21 cellular contexts compared by ENCODE assay signal in the genomic region with DNA sequence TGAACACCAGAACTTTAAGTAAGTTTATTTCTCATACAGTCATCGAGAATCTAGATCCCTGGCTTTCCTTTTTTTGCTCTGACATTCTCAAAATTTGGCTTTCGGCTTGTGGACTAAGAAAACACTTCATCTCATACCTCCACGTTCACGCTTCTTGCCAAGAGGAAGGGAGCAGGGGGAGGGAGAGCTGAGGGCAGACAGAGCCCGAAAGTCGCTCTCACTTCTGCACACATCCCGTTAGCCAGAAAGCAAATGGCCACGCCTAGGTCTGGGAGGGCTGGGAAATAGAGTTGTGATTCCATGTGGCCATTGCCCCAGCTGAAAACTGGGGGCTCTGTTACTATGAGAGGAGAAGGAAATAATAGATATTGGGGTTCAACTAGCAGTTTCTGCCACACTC. TPM values are rescaled to one million over a fixed set of nuclear protein-coding genes. Genes with fewer than 3 reads are reported as not detected.
DNase-seq lines count a peak whose midpoint lies in the region; ATAC-seq, FAIRE-seq and TF ChIP-seq lines count a peak whose summit lies in the region.
"Had no signal": no experiment of that assay in that cellular context is flagged by ENCODE, and none has a peak within 500 bp of the region (broad histone marks: within the 10 kb centered on the region; RNA-seq: fewer than 3 reads in every experiment).

No MANE protein-coding gene starts in this region.

- H3K4me1 ChIP-seq in GM23338 (ENCODE audit: insufficient read depth) (no peaks in the 10 kb centered on the region), endothelial cell of umbilical vein (ENCODE audit: control insufficient read depth, extremely low read depth, insufficient read depth, low read length) (peaks cover 22% of the 10 kb centered on the region), lung (ENCODE audit: control insufficient read depth in 2 of 2, insufficient read depth in 2 of 2, low read length in 2 of 2) (peaks cover 3 to 6% of the 10 kb centered on the region in 2 donors), upper lobe of right lung (peaks cover 28% of the 10 kb centered on the region)

- CTCF ChIA-PET in endothelial cell of umbilical vein (lab: Charles Lee) = interaction anchor here (4.8 kb wide), 1 partner anchor 298 kb away, joined by 84 read pairs; no protein-coding TSS in a partner anchor

- ATAC-seq in GM23338 (no peak), lung (ENCODE audit: insufficient read depth, low FRiP score) (no peak), upper lobe of right lung (peak; percentile 67), HG03159 (IDR thresholded peaks at IDR 0.05; ENCODE audit: unreplicated experiment) (no peak), GM19463 (IDR thresholded peaks at IDR 0.05; ENCODE audit: unreplicated experiment) (no peak)
- ATAC-seq: A549, HepG2 had no signal

- no peak overlapping the region for H3K4me3 Mint-ChIP-seq in GM23338
- H3K4me3 Mint-ChIP-seq: CD4-positive, alpha-beta T cell; HFFc6; IgD-negative memory B cell had no signal

- no peak for DNase-seq in GM23338 (ENCODE audit: low spot score)
- DNase-seq in endothelial cell of umbilical vein (ENCODE audit: low read depth, low spot score) = no peak
- DNase-seq in lung (ENCODE audit: low spot score) = peak; percentile 50
- DNase-seq in upper lobe of right lung = peak; percentile 70
- DNase-seq in globus pallidus (ENCODE audit: low spot score) = no peak
- DNase-seq: AML-193; Caco-2; CD4-positive, alpha-beta T cell; GOT3; H7; HFFc6 had no signal

- no peaks in the 10 kb centered on the region for H3K4me1 Mint-ChIP-seq in GM23338

- H3K9me3 Mint-ChIP-seq in GM23338 = no peaks in the 10 kb centered on the region
- H3K9me3 Mint-ChIP-seq: CD4-positive, alpha-beta T cell; HFFc6; IgD-negative memory B cell had no signal

- no peak for TF ChIP-seq POLR2A in endothelial cell of umbilical vein (IDR thresholded peaks at IDR 0.05; ENCODE audit: low read depth, low read length)

- peaks cover 38% of the 10 kb centered on the region for H3K36me3 ChIP-seq in GM23338 (ENCODE audit: insufficient read depth)
- H3K36me3 ChIP-seq in endothelial cell of umbilical vein (ENCODE audit: control insufficient read depth in 2 of 2, extremely low read depth in 1 of 2, insufficient read depth in 2 of 2, low read length in 2 of 2) = peaks cover 1 to 10% of the 10 kb centered on the region in 2 experiments
- H3K36me3 ChIP-seq in lung (ENCODE audit: control insufficient read depth in 2 of 2, insufficient read depth in 2 of 2, low read length in 2 of 2) = peaks cover 4 to 6% of the 10 kb centered on the region in 2 donors
- H3K36me3 ChIP-seq in upper lobe of right lung = peaks cover 18% of the 10 kb centered on the region

- no peak overlapping the region for H3K9ac ChIP-seq in endothelial cell of umbilical vein (replicated peaks; ENCODE audit: extremely low read depth, insufficient read depth, low read length)

- H3K79me2 ChIP-seq in GM23338 (replicated peaks; ENCODE audit: insufficient read depth) = 0 out of 2 replicates have a peak, but pooled peaks cover 3% of the 10 kb centered on the region
- H3K79me2 ChIP-seq in endothelial cell of umbilical vein (ENCODE audit: control insufficient read depth, insufficient read depth, low read length) = no peaks in the 10 kb centered on the region

- WGBS in lung, 2 donors = 69 to 88% methylated on average over 8 of the region's 8 CpGs

- peak; percentile 8 for FAIRE-seq in endothelial cell of umbilical vein (lab: Jason Lieb, UNC)
- FAIRE-seq: A549, D721Med, G401.6, GM12892, GM18507, HepG2 had no signal

- dilution Hi-C loops in endothelial cell of umbilical vein (cut with MboI; ENCODE audit: extremely low pct_ligation_motif_present, low sequenced_read_pairs) = no loop called here

- H3K4me2 ChIP-seq in GM23338 = no peak overlapping the region
- no peak overlapping the region for H3K4me2 ChIP-seq in endothelial cell of umbilical vein (ENCODE audit: insufficient read depth, low read length)
- H3K4me2 ChIP-seq: A549 had no signal

- peaks cover 52% of the 10 kb centered on the region for H3K36me3 Mint-ChIP-seq in GM23338 (ENCODE audit: low read depth)
- H3K36me3 Mint-ChIP-seq: IgD-negative memory B cell had no signal

- H3F3A ChIP-seq in GM23338 (replicated peaks; ENCODE audit: low read depth) = 0 out of 2 replicates have a peak, but pooled peaks cover 2% of the 10 kb centered on the region

- H3K27me3 ChIP-seq in GM23338 (ENCODE audit: insufficient read depth) (no peaks in the 10 kb centered on the region), endothelial cell of umbilical vein (ENCODE audit: control insufficient read depth in 2 of 2, insufficient read depth in 2 of 2, low read length in 2 of 2) (no peaks in the 10 kb centered on the region), lung (ENCODE audit: control insufficient read depth, insufficient read depth) (no peaks in the 10 kb centered on the region), upper lobe of right lung (no peaks in the 10 kb centered on the region)

- TF ChIP-seq CTCF in GM23338 (conservative IDR thresholded peaks at IDR 0.05; ENCODE audit: low read depth in 2 of 2) (no peak), endothelial cell of umbilical vein (IDR thresholded peaks at IDR 0.05; ENCODE audit: extremely low read depth in 1 of 2, insufficient read depth in 1 of 2, low read depth in 1 of 2, low read length in 2 of 2) (no peak), lung (IDR thresholded peaks at IDR 0.05; ENCODE audit: control extremely low read depth, extremely low read depth) (no peak), upper lobe of right lung (IDR thresholded peaks at IDR 0.05) (no peak)

- no peaks in the 10 kb centered on the region for H3K9me3 ChIP-seq in endothelial cell of umbilical vein (replicated peaks; ENCODE audit: control insufficient read depth, insufficient read depth, low read length)
- H3K9me3 ChIP-seq in lung (ENCODE audit: control insufficient read depth in 2 of 2, insufficient read depth in 1 of 2, low read length in 1 of 2) = no peaks in the 10 kb centered on the region
- no peaks in the 10 kb centered on the region for H3K9me3 ChIP-seq in upper lobe of right lung
- H3K9me3 ChIP-seq: A549, Caco-2 had no signal

- H3K27me3 Mint-ChIP-seq in GM23338 (ENCODE audit: insufficient read depth, low read depth, poor library complexity) = no peaks in the 10 kb centered on the region
- H3K27me3 Mint-ChIP-seq: CD4-positive, alpha-beta T cell; IgD-negative memory B cell had no signal

- H3K9me2 ChIP-seq in GM23338 (ENCODE audit: insufficient read depth) = no peaks in the 10 kb centered on the region

- no peak overlapping the region for H3K27ac Mint-ChIP-seq in GM23338
- H3K27ac Mint-ChIP-seq: CD4-positive, alpha-beta T cell; HFFc6; IgD-negative memory B cell had no signal

- intact Hi-C loops in endothelial cell of umbilical vein (cut with micrococcal nuclease) = loop anchor here (5.0 kb wide), 2 partner anchors 381 to 586 kb away; no protein-coding TSS in a partner anchor
- intact Hi-C loops in upper lobe of right lung (cut with DNase I) = loop anchor here (10.0 kb wide), 1 partner anchor 293 kb away; no protein-coding TSS in a partner anchor

- H4K20me1 ChIP-seq in GM23338 (replicated peaks; ENCODE audit: insufficient read depth) = peaks cover 15% of the 10 kb centered on the region
- H4K20me1 ChIP-seq in endothelial cell of umbilical vein (replicated peaks; ENCODE audit: control insufficient read depth, extremely low read depth, insufficient read depth, low read length) = peaks cover 3% of the 10 kb centered on the region

- H2AFZ ChIP-seq in GM23338 (no peak overlapping the region), endothelial cell of umbilical vein (ENCODE audit: low read depth, low read length) (no peak overlapping the region)

- POLR2A ChIA-PET in endothelial cell of umbilical vein (lab: Charles Lee) = no interaction called here

- H3K9me1 ChIP-seq in endothelial cell of umbilical vein (replicated peaks; ENCODE audit: control insufficient read depth, extremely low read depth, insufficient read depth, low read length) = no peaks in the 10 kb centered on the region

- H3K4me3 ChIP-seq in GM23338 (no peak overlapping the region), endothelial cell of umbilical vein (replicated peaks in 1 of 3; ENCODE audit: insufficient read depth in 1 of 3, low read depth in 1 of 3, low read length in 3 of 3) (no peak overlapping the region), lung (no peak overlapping the region), upper lobe of right lung (no peak overlapping the region)
- H3K4me3 ChIP-seq: A549 had no signal

- BruUV-seq in endothelial cell of umbilical vein (replicated peaks; lab: Mats Ljungman, UMichigan) = no TSS peak

- H3K27ac ChIP-seq in GM23338 (ENCODE audit: low read depth) = 0 out of 2 replicates have a peak overlapping the region, but pooled peaks have one; percentile 21
- no peak overlapping the region for H3K27ac ChIP-seq in endothelial cell of umbilical vein (ENCODE audit: insufficient read depth, low read depth, low read length)
- H3K27ac ChIP-seq in lung (ENCODE audit: low read depth in 1 of 2, low read length in 1 of 2) = peak overlapping the region in 1 of 2 donors; percentile 73
- H3K27ac ChIP-seq in upper lobe of right lung = peak overlapping the region; percentile 61
- H3K27ac ChIP-seq: 22Rv1, A549 had no signal

TF ChIP-seq in endothelial cell of umbilical vein, 7 proteins besides CTCF, POLR2A, EP300 and RAD21 (continues in another document):
- no peak for TF ChIP-seq JUN (IDR thresholded peaks at IDR 0.05; ENCODE audit: borderline replicate concordance, insufficient read depth, insufficient read length, low read depth)
- TF ChIP-seq MYC (IDR thresholded peaks at IDR 0.05; ENCODE audit: low read depth, low read length) = no peak
- no peak for TF ChIP-seq GATA2 (IDR thresholded peaks at IDR 0.05; ENCODE audit: insufficient read depth, insufficient read length, low read depth, low read length)
- no peak for TF ChIP-seq POLR2AphosphoS5 (IDR thresholded peaks at IDR 0.05; ENCODE audit: insufficient read depth, low read depth, low read length)

RNA-seq across cellular contexts. Expression of a gene that starts 57.3 kb away (rescaled TPM):
- total RNA-seq in GM23338 (2014; rRNA removed; shearing (Covaris generic)) = 8.2 and 10.6 TPM in 2 replicates
- polyA plus RNA-seq in GM23338 (2016; fragmentation: Nextera tagmentation; extraction: Ambion mirVana) (1.1 and 2.6 TPM in 2 replicates), endothelial cell of umbilical vein (2.4 and 2.9 TPM in 2 replicates), lung (1 to 10 TPM in 1 of 2 donors, under 1 TPM in 1; 0.64 to 1.8 TPM)
- total RNA-seq in endothelial cell of umbilical vein (3.2 and 3.5 TPM in 2 replicates), lung (1 to 10 TPM in 1 of 2 donors, under 1 TPM in 1; 0.85 to 1.9 TPM), upper lobe of right lung (1.2 TPM)
- 2.1 and 2.9 TPM in 2 replicates for polyA plus RNA-seq in endothelial cell of umbilical vein (2011; cell fraction: cytosol; rRNA removed)
- polyA plus RNA-seq in endothelial cell of umbilical vein (2011; cell fraction: nucleus; rRNA removed) = 2.7 and 2.9 TPM in 2 replicates
- 2.6 and 3.9 TPM in 2 replicates for polyA plus RNA-seq in endothelial cell of umbilical vein (2012)
- polyA minus RNA-seq in endothelial cell of umbilical vein = 0.51 TPM in 1 of 2 replicates, not detected in the other
- not detected for polyA minus RNA-seq in endothelial cell of umbilical vein (2011; cell fraction: cytosol; rRNA and poly(A)+ RNA removed)
- polyA minus RNA-seq in endothelial cell of umbilical vein (2011; cell fraction: nucleus; rRNA and poly(A)+ RNA removed) = 1.6 TPM in 1 of 2 replicates, not detected in the other
- polyA plus RNA-seq: IgD-negative memory B cell had no signal

Comparison
In these comparisons a context has a peak if more than half of its experiments do, and no peak if none do; other contexts are left out.
1. DNase-seq: peak in lung (single experiment) and upper lobe of right lung (single experiment); none in GM23338 (single experiment), endothelial cell of umbilical vein (single experiment) and globus pallidus (single experiment).